ENCODE assay signal across 1 cellular context in genomic region chr10:123643315-123643714, GRCh38.
TF ChIP-seq lines count a peak whose summit lies in the region.

No MANE protein-coding gene starts in this region.

TF ChIP-seq in H1, 55 proteins besides CTCF, POLR2A, EP300 and RAD21 (continued from another document):
- TF ChIP-seq CHD7 (IDR thresholded peaks at IDR 0.05; ENCODE audit: insufficient replicate concordance, low read length) (no peak), USF2 (IDR thresholded peaks at IDR 0.05; ENCODE audit: low read length) (no peak), TBP (IDR thresholded peaks at IDR 0.05; ENCODE audit: low read depth, low read length) (no peak), BACH1 (IDR thresholded peaks at IDR 0.05; ENCODE audit: low read length) (no peak), SIN3A (conservative IDR thresholded peaks at IDR 0.05 in 1 of 2, IDR thresholded peaks at IDR 0.05 in 1 of 2; ENCODE audit: low read depth in 1 of 2, low read length in 2 of 2) (no peak), E2F6 (IDR thresholded peaks at IDR 0.05) (no peak), NANOG (IDR thresholded peaks at IDR 0.05; ENCODE audit: insufficient read depth, low read depth, low read length, poor library complexity, severe bottlenecking) (no peak), RXRA (IDR thresholded peaks at IDR 0.05; ENCODE audit: insufficient read depth, low read depth, low read length) (no peak), RBBP5 (IDR thresholded peaks at IDR 0.05; ENCODE audit: borderline replicate concordance, low read depth, low read length) (no peak), CHD1 (IDR thresholded peaks at IDR 0.05; ENCODE audit: low read depth, low read length) (no peak), TEAD4 (IDR thresholded peaks at IDR 0.05; ENCODE audit: low read depth, low read length) (no peak), NRF1 (IDR thresholded peaks at IDR 0.05; ENCODE audit: low read depth, low read length) (no peak), HDAC2 (IDR thresholded peaks at IDR 0.05; ENCODE audit: borderline replicate concordance in 1 of 2, low read depth in 2 of 2, low read length in 2 of 2) (no peak), POU5F1 (IDR thresholded peaks at IDR 0.05; ENCODE audit: low read depth, low read length) (no peak), RNF2 (IDR thresholded peaks at IDR 0.05; ENCODE audit: borderline replicate concordance, low read depth, low read length, missing control alignments, poor library complexity, severe bottlenecking) (no peak), ASH2L (IDR thresholded peaks at IDR 0.05; ENCODE audit: low read length) (no peak), SAP30 (IDR thresholded peaks at IDR 0.05; ENCODE audit: insufficient read depth, insufficient replicate concordance, low read length) (no peak)
TF ChIP-seq in H1: peak in this region for 0.
